Comparison of ENCODE assay signal across 17 cellular contexts in the genomic region with DNA sequence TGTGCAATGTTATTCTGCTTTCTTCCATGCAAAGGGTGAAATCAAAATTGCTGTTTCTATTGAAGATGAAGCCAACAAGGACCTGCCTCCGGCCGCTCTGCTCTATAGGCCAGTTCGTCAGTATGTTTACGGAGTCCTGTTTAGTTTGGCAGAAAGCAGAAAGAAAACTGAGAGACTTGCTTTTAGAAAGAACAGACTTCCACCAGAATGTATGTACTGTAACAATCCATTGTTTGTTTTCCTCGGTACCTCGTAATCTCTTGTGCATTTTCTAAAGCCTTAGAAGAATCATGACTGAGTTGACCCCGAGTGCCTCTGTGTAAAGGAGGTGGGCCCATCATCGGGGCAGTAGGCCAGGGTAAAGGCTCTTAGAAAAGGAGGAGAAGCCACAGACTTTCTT.
"Had no signal": no experiment of that assay in that cellular context is flagged by ENCODE, and none has a peak within 500 bp of the region (broad histone marks: within the 10 kb centered on the region; RNA-seq: fewer than 3 reads in every experiment).

No MANE protein-coding gene starts in this region.

- H3K27ac ChIP-seq: coronary artery, heart right ventricle, left ventricle myocardium inferior, lower lobe of right lung, neural progenitor cell, pancreas had no signal

- H3K27me3 ChIP-seq: heart right ventricle, neural progenitor cell, pancreas had no signal

- ATAC-seq: lower lobe of right lung; natural killer cell treated with Interleukin-12 subunit alpha and Interleukin-12 subunit beta and Interleukin-15 and Interleukin-18, amount 100 ng/mL, for 72 hours; sciatic nerve; stimulated activated naive B cell treated with anti-CD40 and anti-IgM and Interleukin-4, amounts not matched to agents 10 μg/mL and 1 μg/mL and 100 μg/mL, for 72 hours had no signal

- H3K9me3 ChIP-seq: heart right ventricle, left ventricle myocardium inferior, lower lobe of right lung, pancreas, psoas muscle had no signal

- H3K36me3 ChIP-seq: neural progenitor cell had no signal

- H3K4me1 ChIP-seq: lower lobe of right lung, neural progenitor cell, pancreas had no signal

- H3K4me3 ChIP-seq: coronary artery, heart right ventricle, left ventricle myocardium inferior, lower lobe of right lung, neural progenitor cell, pancreas, psoas muscle had no signal

- DNase-seq: effector CD4-positive, alpha-beta T cell; endodermal cell; erythroblast; heart right ventricle; left ventricle myocardium inferior; lower lobe of right lung; nucleus accumbens; pancreas; psoas muscle; stimulated activated CD4-positive, alpha-beta T cell treated with anti-CD3 and anti-CD28 coated beads, Interleukin-2, amount 100 ng/mL, for 24 hours; stimulated activated CD4-positive, alpha-beta T cell treated with anti-CD3 and anti-CD28 coated beads, Interleukin-4, amount 100 ng/mL, for 4 hours; stimulated activated naive B cell treated with anti-CD40 and anti-IgM and Interleukin-4, amounts not matched to agents 10 μg/mL and 1 μg/mL and 100 μg/mL, for 72 hours; trophoblast cell had no signal
